Comparison of ENCODE assay signal across 17 cellular contexts in genomic region chr5:96142786-96143434, GRCh38.
DNase-seq lines count a peak whose midpoint lies in the region; ATAC-seq, FAIRE-seq and TF ChIP-seq lines count a peak whose summit lies in the region.
"Had no signal": no experiment of that assay in that cellular context is flagged by ENCODE, and none has a peak within 500 bp of the region (broad histone marks: within the 10 kb centered on the region; RNA-seq: fewer than 3 reads in every experiment).

No MANE protein-coding gene starts in this region.

- WGBS in esophagus squamous epithelium, 2 donors: 23 to 51% methylated on average over 3 of the region's 3 CpGs
- 97% methylated on average over 3 of the region's 3 CpGs for WGBS in HepG2 (ENCODE audit: low lambda C conversion rate)

- H3K36me3 Mint-ChIP-seq in glutamatergic neuron (ENCODE audit: unreplicated experiment): no peaks in the 10 kb centered on the region
- H3K36me3 Mint-ChIP-seq: natural killer cell treated with Interleukin-12 subunit alpha and Interleukin-12 subunit beta and Interleukin-15 and Interleukin-18, amount 100 ng/mL, for 72 hours had no signal

- intact Hi-C loops in esophagus squamous epithelium (cut with DNase I) (no loop called here), HepG2 (cut with micrococcal nuclease; ENCODE audit: unreplicated experiment) (no loop called here)

- TF ChIP-seq RAD21 in HepG2 (CRISPR knock-in tag; IDR thresholded peaks at IDR 0.05): no peak

- POLR2A ChIA-PET in HepG2 (lab: Yijun Ruan, JAX): no interaction called here

- peak; percentile 76 for DNase-seq in GM03348 (ENCODE audit: low spot score)
- DNase-seq in OCI-M1 (lab: John Stamatoyannopoulos, UW): peak; percentile 24
- DNase-seq in esophagus squamous epithelium (lab: John Stamatoyannopoulos, UW): no peak
- DNase-seq in HepG2 (ENCODE audit: low spot score): no peak
- no peak for DNase-seq in glutamatergic neuron
- no peak for DNase-seq in NCI-H526 (lab: John Stamatoyannopoulos, UW)
- DNase-seq: activated CD4-positive, alpha-beta T cell treated with anti-CD3 and anti-CD28 coated beads, Interleukin-2, amount 50 U/mL, for 48 hours; COR-L47; effector CD8-positive, alpha-beta T cell; hypothalamus; left ventricle myocardium superior; NCI-H1048; NCI-H2227 treated with DMSO at 0.1 percent for 48 hours; sigmoid colon had no signal

- no peak overlapping the region for H3K9ac ChIP-seq in HepG2 (ENCODE audit: insufficient read depth, low read depth, low read length)

- no TSS peak for BruUV-seq in HepG2 (replicated peaks; lab: Mats Ljungman, UMichigan)

- H3K79me2 ChIP-seq in HepG2 (ENCODE audit: insufficient read depth, low read length): no peaks in the 10 kb centered on the region

- no peak overlapping the region for H2AFZ ChIP-seq in HepG2 (ENCODE audit: low read length)

- H3K36me3 ChIP-seq in esophagus squamous epithelium: no peaks in the 10 kb centered on the region
- H3K36me3 ChIP-seq in HepG2 (replicated peaks in 1 of 2; ENCODE audit: control insufficient read depth in 1 of 2, insufficient read depth in 2 of 2, low read length in 2 of 2): no peaks in the 10 kb centered on the region
- H3K36me3 ChIP-seq: sigmoid colon had no signal

- CTCF ChIA-PET in HepG2 (lab: Yijun Ruan, JAX; ENCODE audit: low intra/inter-chr PET ratio, low total read pairs): no interaction called here

- no peaks in the 10 kb centered on the region for H3K4me1 Mint-ChIP-seq in glutamatergic neuron (ENCODE audit: low read depth, unreplicated experiment)

- H3K27ac Mint-ChIP-seq in glutamatergic neuron (ENCODE audit: unreplicated experiment): no peak overlapping the region
- H3K27ac Mint-ChIP-seq: activated T-helper 2 cell treated with anti-CD3 and anti-CD28 coated beads, Interferon-gamma antibody, Interleukin-2, Interleukin-4, amounts not matched to agents 10 μg/mL and 5 μg/mL and 100 μg/mL, durations not matched to agents 14 hours and 24 hours and 36 hours; natural killer cell treated with Interleukin-12 subunit alpha and Interleukin-12 subunit beta and Interleukin-15 and Interleukin-18, amount 100 ng/mL, for 72 hours had no signal

- H4K20me1 ChIP-seq in HepG2 (ENCODE audit: insufficient read depth, low read length): no peaks in the 10 kb centered on the region

- H3K4me2 ChIP-seq in HepG2 (ENCODE audit: low read depth, low read length): no peak overlapping the region

- no peaks in the 10 kb centered on the region for H3K27me3 ChIP-seq in esophagus squamous epithelium
- H3K27me3 ChIP-seq in HepG2 (ENCODE audit: control insufficient read depth in 1 of 2, insufficient read depth in 2 of 2, low read length in 2 of 2): no peaks in the 10 kb centered on the region
- H3K27me3 ChIP-seq: sigmoid colon had no signal

- peaks cover 2% of the 10 kb centered on the region for H3K9me3 Mint-ChIP-seq in glutamatergic neuron (ENCODE audit: unreplicated experiment)
- H3K9me3 Mint-ChIP-seq: activated T-helper 2 cell treated with anti-CD3 and anti-CD28 coated beads, Interferon-gamma antibody, Interleukin-2, Interleukin-4, amounts not matched to agents 10 μg/mL and 5 μg/mL and 100 μg/mL, durations not matched to agents 14 hours and 24 hours and 36 hours; natural killer cell treated with Interleukin-12 subunit alpha and Interleukin-12 subunit beta and Interleukin-15 and Interleukin-18, amount 100 ng/mL, for 72 hours had no signal

- no peak for ATAC-seq in HepG2
- ATAC-seq: left ventricle myocardium superior; natural killer cell treated with Interleukin-12 subunit alpha and Interleukin-12 subunit beta and Interleukin-15 and Interleukin-18, amount 100 ng/mL, for 72 hours had no signal

- TF ChIP-seq CTCF in esophagus squamous epithelium (IDR thresholded peaks at IDR 0.05) (no peak), HepG2 (CRISPR knock-in tag; IDR thresholded peaks at IDR 0.05) (no peak), glutamatergic neuron (IDR thresholded peaks at IDR 0.05; ENCODE audit: partially characterized antibody, unreplicated experiment) (no peak)

- H3K9me3 ChIP-seq in esophagus squamous epithelium (no peaks in the 10 kb centered on the region), HepG2 (ENCODE audit: low read length) (no peaks in the 10 kb centered on the region)
- H3K9me3 ChIP-seq: sigmoid colon had no signal

- in situ Hi-C loops in HepG2 (cut with HindIII; ENCODE audit: extremely low pct_ligation_motif_present, low pct_unique_long_range_greater_than_20kb): no loop called here

- H3K27ac ChIP-seq in esophagus squamous epithelium (peak overlapping the region; percentile 53 to 82 (median 78)), skin epidermis (peak overlapping the region in 17 of 21 experiments; percentile 4 to 81 (median 59)), HepG2 (ENCODE audit: extremely low read length, insufficient read depth, low read length) (no peak overlapping the region)

- no peak overlapping the region for H3K4me3 ChIP-seq in esophagus squamous epithelium
- no peak overlapping the region for H3K4me3 ChIP-seq in skin epidermis
- no peak overlapping the region for H3K4me3 ChIP-seq in HepG2 (replicated peaks in 1 of 3; ENCODE audit: insufficient read depth in 1 of 3, low read depth in 2 of 3, low read length in 3 of 3)
- H3K4me3 ChIP-seq: sigmoid colon had no signal

- H3K4me1 ChIP-seq in esophagus squamous epithelium (peaks cover 0 to 59% (median 18%) of the 10 kb centered on the region in 3 donors), HepG2 (ENCODE audit: insufficient read depth, low read length) (peaks cover 30% of the 10 kb centered on the region)

- H3K27me3 Mint-ChIP-seq in glutamatergic neuron (ENCODE audit: unreplicated experiment): peaks cover 2% of the 10 kb centered on the region

- H3K4me3 Mint-ChIP-seq in glutamatergic neuron (ENCODE audit: unreplicated experiment): no peak overlapping the region
- H3K4me3 Mint-ChIP-seq: natural killer cell treated with Interleukin-12 subunit alpha and Interleukin-12 subunit beta and Interleukin-15 and Interleukin-18, amount 100 ng/mL, for 72 hours had no signal

- FAIRE-seq in HepG2 (lab: Jason Lieb, UNC): no peak

- no peak for TF ChIP-seq EP300 in HepG2 (IDR thresholded peaks at IDR 0.05; ENCODE audit: low read depth in 2 of 2, low read length in 2 of 2)
- no peak for TF ChIP-seq EP300 in HepG2 (CRISPR knock-in tag; IDR thresholded peaks at IDR 0.05; ENCODE audit: borderline replicate concordance)

- TF ChIP-seq POLR2A in esophagus squamous epithelium (IDR thresholded peaks at IDR 0.05) (no peak), HepG2 (IDR thresholded peaks at IDR 0.05; ENCODE audit: insufficient read depth in 1 of 2, low read depth in 2 of 2, low read length in 2 of 2) (no peak)

TF ChIP-seq in HepG2, 621 proteins besides CTCF, POLR2A, EP300 and RAD21:
- TF ChIP-seq NFYC (CRISPR knock-in tag; IDR thresholded peaks at IDR 0.05) (no peak), SAP130 (CRISPR knock-in tag; IDR thresholded peaks at IDR 0.05; ENCODE audit: low read depth) (no peak), PREB (CRISPR knock-in tag; IDR thresholded peaks at IDR 0.05) (no peak), ZBTB33 (CRISPR knock-in tag; IDR thresholded peaks at IDR 0.05) (no peak), GRHL1 (CRISPR knock-in tag; conservative IDR thresholded peaks at IDR 0.05) (no peak), ZNF660 (CRISPR knock-in tag; IDR thresholded peaks at IDR 0.05; ENCODE audit: borderline replicate concordance, low read depth) (no peak), CENPT (CRISPR knock-in tag; IDR thresholded peaks at IDR 0.05; ENCODE audit: low read depth) (no peak), NONO (IDR thresholded peaks at IDR 0.05) (no peak), NONO (CRISPR knock-in tag; conservative IDR thresholded peaks at IDR 0.05) (no peak), ZNF282 (IDR thresholded peaks at IDR 0.05; ENCODE audit: partially characterized antibody) (no peak)

Comparison
In these comparisons a context has a peak if more than half of its experiments do, and no peak if none do; other contexts are left out.
1. DNase-seq: peak in GM03348 (single experiment) and OCI-M1 (single experiment); none in esophagus squamous epithelium (single experiment), HepG2 (single experiment), glutamatergic neuron (single experiment) and NCI-H526 (0 of 2).